ENCODE assay signal across 1 cellular context in genomic region chr11:59706518-59707285, GRCh38.
TF ChIP-seq lines count a peak whose summit lies in the region.

No MANE protein-coding gene starts in this region.

TF ChIP-seq in HepG2, 621 proteins besides CTCF, POLR2A, EP300 and RAD21:
- no peak for TF ChIP-seq ZNF704 (CRISPR knock-in tag; IDR thresholded peaks at IDR 0.05; ENCODE audit: borderline replicate concordance)
- no peak for TF ChIP-seq ZNF850 (CRISPR knock-in tag; conservative IDR thresholded peaks at IDR 0.05)
- no peak for TF ChIP-seq ZNF709 (CRISPR knock-in tag; IDR thresholded peaks at IDR 0.05)
- TF ChIP-seq STAT6 (CRISPR knock-in tag; IDR thresholded peaks at IDR 0.05; ENCODE audit: borderline replicate concordance): no peak
- no peak for TF ChIP-seq ZNF333 (CRISPR knock-in tag; IDR thresholded peaks at IDR 0.05; ENCODE audit: borderline replicate concordance)
- no peak for TF ChIP-seq ZSCAN12 (CRISPR knock-in tag; IDR thresholded peaks at IDR 0.05)
- TF ChIP-seq GRHL1 (CRISPR knock-in tag; conservative IDR thresholded peaks at IDR 0.05): no peak
- TF ChIP-seq PHF5A (CRISPR knock-in tag; IDR thresholded peaks at IDR 0.05; ENCODE audit: low read depth, unreplicated experiment): no peak
- TF ChIP-seq MED13 (CRISPR knock-in tag; IDR thresholded peaks at IDR 0.05): no peak
- TF ChIP-seq ZNF564 (CRISPR knock-in tag; IDR thresholded peaks at IDR 0.05): no peak
- no peak for TF ChIP-seq ZBTB25 (CRISPR knock-in tag; IDR thresholded peaks at IDR 0.05)
- no peak for TF ChIP-seq DDIT3 (CRISPR knock-in tag; IDR thresholded peaks at IDR 0.05)
- TF ChIP-seq SP5 (CRISPR knock-in tag; IDR thresholded peaks at IDR 0.05; ENCODE audit: borderline replicate concordance, low read depth): no peak
- no peak for TF ChIP-seq HOXA9 (CRISPR knock-in tag; IDR thresholded peaks at IDR 0.05; ENCODE audit: borderline replicate concordance)
- no peak for TF ChIP-seq SOX6 (IDR thresholded peaks at IDR 0.05)
- TF ChIP-seq SOX6 (CRISPR knock-in tag; IDR thresholded peaks at IDR 0.05): no peak
- no peak for TF ChIP-seq IKZF4 (CRISPR knock-in tag; IDR thresholded peaks at IDR 0.05; ENCODE audit: borderline replicate concordance, low read depth, not compliant biosample characterization)
- no peak for TF ChIP-seq ZBTB42 (CRISPR knock-in tag; IDR thresholded peaks at IDR 0.05)
- no peak for TF ChIP-seq FOXC1 (CRISPR knock-in tag; IDR thresholded peaks at IDR 0.05; ENCODE audit: borderline replicate concordance)
- TF ChIP-seq KDM6A (CRISPR knock-in tag; IDR thresholded peaks at IDR 0.05; ENCODE audit: low read depth): no peak
- no peak for TF ChIP-seq PHF21A (CRISPR knock-in tag; IDR thresholded peaks at IDR 0.05)
